9 cellular contexts compared by ENCODE assay signal in the genomic region with DNA sequence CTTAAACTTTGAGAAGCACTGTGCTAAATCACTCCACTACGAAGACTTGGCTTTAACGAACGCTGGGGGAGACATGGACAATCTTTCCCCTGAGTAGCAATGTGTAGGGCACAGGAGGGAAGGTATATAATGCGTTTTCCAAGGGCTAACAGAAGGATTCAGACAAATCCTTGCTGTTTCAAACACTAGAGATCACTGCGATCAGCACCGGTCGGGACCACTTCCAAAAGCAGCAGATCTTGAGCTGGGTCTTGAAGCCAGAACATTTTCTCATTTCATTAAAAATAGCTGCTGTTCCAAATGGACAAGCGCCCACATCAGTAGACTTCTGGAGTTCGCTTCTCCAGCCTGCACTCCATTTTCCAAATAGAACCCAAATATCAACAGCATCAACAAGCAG.
DNase-seq lines count a peak whose midpoint lies in the region; TF ChIP-seq lines count a peak whose summit lies in the region.
"Had no signal": no experiment of that assay in that cellular context is flagged by ENCODE, and none has a peak within 500 bp of the region (broad histone marks: within the 10 kb centered on the region; RNA-seq: fewer than 3 reads in every experiment).

No MANE protein-coding gene starts in this region.

- no peak overlapping the region for H3K27ac ChIP-seq in suprapubic skin
- H3K27ac ChIP-seq: brain microvascular endothelial cell had no signal

- H3K4me3 Mint-ChIP-seq in activated CD4-positive, alpha-beta T cell treated with anti-CD3 and anti-CD28 coated beads, Interleukin-2, amount 10 ng/mL, durations not matched to agents 7 days and 5 days, result peak overlapping the region; percentile 76
- peak overlapping the region; percentile 76 for H3K4me3 Mint-ChIP-seq in activated T-helper 1 cell treated with anti-CD3 and anti-CD28 coated beads, Interleukin-12 subunit alpha, Interleukin-12 subunit beta, Interleukin-2, Interleukin-4 antibody, amounts not matched to agents 30 ng/mL and 10 ng/mL and 1 ng/mL, durations not matched to agents 14 hours and 24 hours and 36 hours

- TF ChIP-seq POLR2A in suprapubic skin (IDR thresholded peaks at IDR 0.05), result no peak

- H3K9me3 Mint-ChIP-seq in activated CD4-positive, alpha-beta T cell treated with anti-CD3 and anti-CD28 coated beads, Interleukin-2, amount 10 ng/mL, durations not matched to agents 7 days and 5 days, result no peaks in the 10 kb centered on the region
- peaks cover 4% of the 10 kb centered on the region for H3K9me3 Mint-ChIP-seq in activated T-helper 1 cell treated with anti-CD3 and anti-CD28 coated beads, Interleukin-12 subunit alpha, Interleukin-12 subunit beta, Interleukin-2, Interleukin-4 antibody, amounts not matched to agents 30 ng/mL and 10 ng/mL and 1 ng/mL, durations not matched to agents 14 hours and 24 hours and 36 hours

- peaks cover 25% of the 10 kb centered on the region for H3K4me1 Mint-ChIP-seq in activated CD4-positive, alpha-beta T cell treated with anti-CD3 and anti-CD28 coated beads, Interleukin-2, amount 10 ng/mL, durations not matched to agents 7 days and 5 days
- H3K4me1 Mint-ChIP-seq in activated T-helper 1 cell treated with anti-CD3 and anti-CD28 coated beads, Interleukin-12 subunit alpha, Interleukin-12 subunit beta, Interleukin-2, Interleukin-4 antibody, amounts not matched to agents 30 ng/mL and 10 ng/mL and 1 ng/mL, durations not matched to agents 14 hours and 24 hours and 36 hours (ENCODE audit: low read depth), result peaks cover 25% of the 10 kb centered on the region

- no peak overlapping the region for H3K27ac Mint-ChIP-seq in activated CD4-positive, alpha-beta T cell treated with anti-CD3 and anti-CD28 coated beads, Interleukin-2, amount 10 ng/mL, durations not matched to agents 7 days and 5 days
- H3K27ac Mint-ChIP-seq in activated T-helper 1 cell treated with anti-CD3 and anti-CD28 coated beads, Interleukin-12 subunit alpha, Interleukin-12 subunit beta, Interleukin-2, Interleukin-4 antibody, amounts not matched to agents 30 ng/mL and 10 ng/mL and 1 ng/mL, durations not matched to agents 14 hours and 24 hours and 36 hours, result no peak overlapping the region

- intact Hi-C loops in activated T-helper 1 cell treated with anti-CD3 and anti-CD28 coated beads, Interleukin-12 subunit alpha, Interleukin-12 subunit beta, Interleukin-2, Interleukin-4 antibody, amounts not matched to agents 30 ng/mL and 10 ng/mL and 1 ng/mL, durations not matched to agents 14 hours and 24 hours and 36 hours (cut with micrococcal nuclease), result loop anchor here (5.0 to 10.0 kb wide), 5 partner anchors 51 to 999 kb away; partner anchors contain the start of genes INO80C and RMP24

- H3K4me1 ChIP-seq in suprapubic skin, result peaks cover 35% of the 10 kb centered on the region

- CTCF ChIA-PET in activated CD4-positive, alpha-beta T cell treated with anti-CD3 and anti-CD28 coated beads, Interleukin-2, amount 10 ng/mL, durations not matched to agents 7 days and 5 days (lab: Charles Lee), result interaction anchor here (0.5 kb wide), 1 partner anchor 46 kb away, joined by 3 read pairs; no protein-coding TSS in a partner anchor

- peaks cover 5% of the 10 kb centered on the region for H3K27me3 ChIP-seq in suprapubic skin
- H3K27me3 ChIP-seq: brain microvascular endothelial cell had no signal

- TF ChIP-seq CTCF in suprapubic skin (IDR thresholded peaks at IDR 0.05), result no peak

- peaks cover 34% of the 10 kb centered on the region for H3K27me3 Mint-ChIP-seq in activated CD4-positive, alpha-beta T cell treated with anti-CD3 and anti-CD28 coated beads, Interleukin-2, amount 10 ng/mL, durations not matched to agents 7 days and 5 days
- H3K27me3 Mint-ChIP-seq in activated T-helper 1 cell treated with anti-CD3 and anti-CD28 coated beads, Interleukin-12 subunit alpha, Interleukin-12 subunit beta, Interleukin-2, Interleukin-4 antibody, amounts not matched to agents 30 ng/mL and 10 ng/mL and 1 ng/mL, durations not matched to agents 14 hours and 24 hours and 36 hours (ENCODE audit: insufficient read depth), result peaks cover 27% of the 10 kb centered on the region

- no peaks in the 10 kb centered on the region for H3K36me3 ChIP-seq in suprapubic skin
- H3K36me3 ChIP-seq: brain microvascular endothelial cell had no signal

- POLR2A ChIA-PET in activated CD4-positive, alpha-beta T cell treated with anti-CD3 and anti-CD28 coated beads, Interleukin-2, amount 10 ng/mL, durations not matched to agents 7 days and 5 days (lab: Charles Lee), result no interaction called here

- no peak for DNase-seq in activated CD4-positive, alpha-beta T cell treated with anti-CD3 and anti-CD28 coated beads, Interleukin-2, amount 10 ng/mL, durations not matched to agents 7 days and 5 days
- DNase-seq in activated CD4-positive, alpha-beta T cell treated with anti-CD3 and anti-CD28 coated beads for 4 hours, result no peak
- no peak for DNase-seq in activated T-helper 1 cell treated with anti-CD3 and anti-CD28 coated beads, Interleukin-12 subunit alpha, Interleukin-12 subunit beta, Interleukin-2, Interleukin-4 antibody, amounts not matched to agents 30 ng/mL and 10 ng/mL and 1 ng/mL, durations not matched to agents 14 hours and 24 hours and 36 hours (ENCODE audit: low spot score)
- DNase-seq in medulla oblongata (ENCODE audit: extremely low spot score), result peak; percentile 51
- no peak for DNase-seq in suprapubic skin (ENCODE audit: low spot score in 2 of 2)
- DNase-seq in NCI-H510A (lab: John Stamatoyannopoulos, UW), result no peak
- DNase-seq in NCI-H345 treated with DMSO at 0.1 percent for 48 hours (lab: John Stamatoyannopoulos, UW; ENCODE audit: unreplicated experiment), result no peak
- DNase-seq in occipital lobe (lab: John Stamatoyannopoulos, UW), result no peak

- no peak for TF ChIP-seq EP300 in suprapubic skin (IDR thresholded peaks at IDR 0.05)

- H3K9me3 ChIP-seq in suprapubic skin, result no peaks in the 10 kb centered on the region

- H3K4me3 ChIP-seq in suprapubic skin, result peak overlapping the region; percentile 80

- no peaks in the 10 kb centered on the region for H3K36me3 Mint-ChIP-seq in activated CD4-positive, alpha-beta T cell treated with anti-CD3 and anti-CD28 coated beads, Interleukin-2, amount 10 ng/mL, durations not matched to agents 7 days and 5 days (ENCODE audit: low read depth)
- peaks cover 1% of the 10 kb centered on the region for H3K36me3 Mint-ChIP-seq in activated T-helper 1 cell treated with anti-CD3 and anti-CD28 coated beads, Interleukin-12 subunit alpha, Interleukin-12 subunit beta, Interleukin-2, Interleukin-4 antibody, amounts not matched to agents 30 ng/mL and 10 ng/mL and 1 ng/mL, durations not matched to agents 14 hours and 24 hours and 36 hours (ENCODE audit: low read depth)

- WGBS in suprapubic skin, result 43% methylated on average over 9 of the region's 9 CpGs
